20 cellular contexts compared by ENCODE assay signal in genomic region chr19:39840492-39840891, GRCh38. TPM values are rescaled to one million over a fixed set of nuclear protein-coding genes. Genes with fewer than 3 reads are reported as not detected.
A peak's percentile ranks its signal among the peaks of the same experiment; 100 is the strongest.
DNase-seq lines count a peak whose midpoint lies in the region; ATAC-seq and TF ChIP-seq lines count a peak whose summit lies in the region.
"Had no signal": no experiment of that assay in that cellular context is flagged by ENCODE, and none has a peak within 500 bp of the region (broad histone marks: within the 10 kb centered on the region; RNA-seq: fewer than 3 reads in every experiment).

No MANE protein-coding gene starts in this region.

- no peak for ATAC-seq in stimulated activated naive B cell treated with anti-CD40 and anti-IgM and Interleukin-4, amounts not matched to agents 10 μg/mL and 1 μg/mL and 100 μg/mL, for 72 hours (replicated peaks)
- ATAC-seq in esophagus mucosa, result no peak

- peak overlapping the region; percentile 4 for H3K9ac ChIP-seq in adipocyte (ENCODE audit: low read length)
- H3K9ac ChIP-seq: BLaER1 had no signal

- H3K27me3 Mint-ChIP-seq in activated naive CD4-positive, alpha-beta T cell treated with anti-CD3 and anti-CD28 coated beads, Interleukin-2, amount 10 ng/mL, durations not matched to agents 7 days and 5 days, result no peaks in the 10 kb centered on the region
- H3K27me3 Mint-ChIP-seq in stimulated activated naive B cell treated with anti-CD40 and anti-IgM and Interleukin-4, amounts not matched to agents 10 μg/mL and 1 μg/mL and 100 μg/mL, for 72 hours, result no peaks in the 10 kb centered on the region
- H3K27me3 Mint-ChIP-seq: CD4-positive, CD25-positive, alpha-beta regulatory T cell had no signal

- TF ChIP-seq CTCF in Peyer's patch (IDR thresholded peaks at IDR 0.05), result no peak

- TF ChIP-seq POLR2A in Peyer's patch (IDR thresholded peaks at IDR 0.05), result no peak

- no peak overlapping the region for H3K27ac ChIP-seq in Peyer's patch
- H3K27ac ChIP-seq: BLaER1, PC-9 had no signal

- H3K4me1 ChIP-seq in adipocyte (ENCODE audit: control insufficient read depth, insufficient read depth, low read length) (peaks cover 24% of the 10 kb centered on the region), Peyer's patch (peaks cover 0 to 23% (median 11%) of the 10 kb centered on the region in 4 donors)

- DNase-seq in activated naive CD4-positive, alpha-beta T cell treated with anti-CD3 and anti-CD28 coated beads, Interleukin-2, amount 10 ng/mL, durations not matched to agents 7 days and 5 days, result no peak
- DNase-seq in activated naive CD4-positive, alpha-beta T cell treated with Interleukin-2 at 50 U/mL for 16 hours, result no peak
- no peak for DNase-seq in adipocyte (ENCODE audit: low read depth)
- peak; percentile 86 for DNase-seq in mesenteric fat pad (ENCODE audit: low spot score)
- no peak for DNase-seq in stimulated activated naive B cell treated with anti-CD40 and anti-IgM and Interleukin-4, amounts not matched to agents 10 μg/mL and 1 μg/mL and 100 μg/mL, for 72 hours
- DNase-seq in HuH-7 (ENCODE audit: low spot score), result no peak
- no peak for DNase-seq in Peyer's patch
- DNase-seq: CD4-positive, CD25-positive, alpha-beta regulatory T cell; H7; KBM-7; MG63; NCI-H2029; NCI-H446; NCI-H524 treated with DMSO at 0.1 percent for 48 hours; NK-92 treated with Interleukin-12 subunit alpha and Interleukin-12 subunit beta, amount 100 ng/mL, for 24 hours; PC-9; Right ventricle myocardium superior; RPMI8226 had no signal

- no peaks in the 10 kb centered on the region for H3K9me3 Mint-ChIP-seq in activated naive CD4-positive, alpha-beta T cell treated with anti-CD3 and anti-CD28 coated beads, Interleukin-2, amount 10 ng/mL, durations not matched to agents 7 days and 5 days
- no peaks in the 10 kb centered on the region for H3K9me3 Mint-ChIP-seq in stimulated activated naive B cell treated with anti-CD40 and anti-IgM and Interleukin-4, amounts not matched to agents 10 μg/mL and 1 μg/mL and 100 μg/mL, for 72 hours
- H3K9me3 Mint-ChIP-seq: CD4-positive, CD25-positive, alpha-beta regulatory T cell had no signal

- H3K36me3 Mint-ChIP-seq in activated naive CD4-positive, alpha-beta T cell treated with anti-CD3 and anti-CD28 coated beads, Interleukin-2, amount 10 ng/mL, durations not matched to agents 7 days and 5 days, result peaks cover 39% of the 10 kb centered on the region
- H3K36me3 Mint-ChIP-seq in stimulated activated naive B cell treated with anti-CD40 and anti-IgM and Interleukin-4, amounts not matched to agents 10 μg/mL and 1 μg/mL and 100 μg/mL, for 72 hours, result peaks cover 31 to 57% of the 10 kb centered on the region in 2 donors

- CTCF ChIA-PET in activated naive CD4-positive, alpha-beta T cell treated with anti-CD3 and anti-CD28 coated beads, Interleukin-2, amount 10 ng/mL, durations not matched to agents 7 days and 5 days (lab: Charles Lee), result interaction anchor here (0.8 to 7.1 kb wide), 4 partner anchors 30 to 166 kb away, joined by 4 to 80 read pairs (median 54); no protein-coding TSS in a partner anchor

- no peaks in the 10 kb centered on the region for H3K9me3 ChIP-seq in adipocyte (ENCODE audit: control insufficient read depth, low read length)
- H3K9me3 ChIP-seq in Peyer's patch, result no peaks in the 10 kb centered on the region
- H3K9me3 ChIP-seq: BLaER1, MG63 had no signal

- H3K4me3 ChIP-seq in adipocyte (ENCODE audit: low read length) (no peak overlapping the region), Peyer's patch (no peak overlapping the region)
- H3K4me3 ChIP-seq: BLaER1, MG63, PC-9 had no signal

- H3K36me3 ChIP-seq in adipocyte (ENCODE audit: control insufficient read depth, insufficient read depth, low read length, severe bottlenecking) (peaks cover 45% of the 10 kb centered on the region), Peyer's patch (peaks cover 0 to 47% (median 0%) of the 10 kb centered on the region in 3 donors)

- no peak overlapping the region for H3K4me3 Mint-ChIP-seq in activated naive CD4-positive, alpha-beta T cell treated with anti-CD3 and anti-CD28 coated beads, Interleukin-2, amount 10 ng/mL, durations not matched to agents 7 days and 5 days
- H3K4me3 Mint-ChIP-seq in stimulated activated naive B cell treated with anti-CD40 and anti-IgM and Interleukin-4, amounts not matched to agents 10 μg/mL and 1 μg/mL and 100 μg/mL, for 72 hours, result no peak overlapping the region

- H3K4me1 Mint-ChIP-seq in activated naive CD4-positive, alpha-beta T cell treated with anti-CD3 and anti-CD28 coated beads, Interleukin-2, amount 10 ng/mL, durations not matched to agents 7 days and 5 days, result peaks cover 39% of the 10 kb centered on the region
- peaks cover 32 to 46% of the 10 kb centered on the region in 2 donors for H3K4me1 Mint-ChIP-seq in stimulated activated naive B cell treated with anti-CD40 and anti-IgM and Interleukin-4, amounts not matched to agents 10 μg/mL and 1 μg/mL and 100 μg/mL, for 72 hours

- peak overlapping the region; percentile 63 for H3K27ac Mint-ChIP-seq in activated naive CD4-positive, alpha-beta T cell treated with anti-CD3 and anti-CD28 coated beads, Interleukin-2, amount 10 ng/mL, durations not matched to agents 7 days and 5 days
- peak overlapping the region; percentile 5 for H3K27ac Mint-ChIP-seq in stimulated activated naive B cell treated with anti-CD40 and anti-IgM and Interleukin-4, amounts not matched to agents 10 μg/mL and 1 μg/mL and 100 μg/mL, for 72 hours

- H3K27me3 ChIP-seq in adipocyte (replicated peaks; ENCODE audit: control insufficient read depth, insufficient read depth, low read length), result no peaks in the 10 kb centered on the region
- H3K27me3 ChIP-seq in Peyer's patch, result no peaks in the 10 kb centered on the region
- H3K27me3 ChIP-seq: BLaER1, MG63 had no signal

RNA-seq across cellular contexts. Expression of gene FBL, which starts 5.7 kb away (rescaled TPM):
- total RNA-seq in mesenteric fat pad, result 121 TPM
- total RNA-seq in Peyer's patch, result 100 to 1,000 TPM in 3 of 4 donors, 10 to 100 TPM in 1; 42.4 to 206 (median 103) TPM
- total RNA-seq in esophagus mucosa, result 294 TPM

RNA-seq across cellular contexts. Expression of gene DYRK1B, which starts 6.5 kb away (rescaled TPM):
- total RNA-seq in mesenteric fat pad, result 8.8 TPM
- 10 to 100 TPM in 3 of 4 donors, 1 to 10 TPM in 1; 8.3 to 38.7 (median 17.3) TPM for total RNA-seq in Peyer's patch
- 10.1 TPM for total RNA-seq in esophagus mucosa
